8 cellular contexts compared by ENCODE assay signal in the genomic region with DNA sequence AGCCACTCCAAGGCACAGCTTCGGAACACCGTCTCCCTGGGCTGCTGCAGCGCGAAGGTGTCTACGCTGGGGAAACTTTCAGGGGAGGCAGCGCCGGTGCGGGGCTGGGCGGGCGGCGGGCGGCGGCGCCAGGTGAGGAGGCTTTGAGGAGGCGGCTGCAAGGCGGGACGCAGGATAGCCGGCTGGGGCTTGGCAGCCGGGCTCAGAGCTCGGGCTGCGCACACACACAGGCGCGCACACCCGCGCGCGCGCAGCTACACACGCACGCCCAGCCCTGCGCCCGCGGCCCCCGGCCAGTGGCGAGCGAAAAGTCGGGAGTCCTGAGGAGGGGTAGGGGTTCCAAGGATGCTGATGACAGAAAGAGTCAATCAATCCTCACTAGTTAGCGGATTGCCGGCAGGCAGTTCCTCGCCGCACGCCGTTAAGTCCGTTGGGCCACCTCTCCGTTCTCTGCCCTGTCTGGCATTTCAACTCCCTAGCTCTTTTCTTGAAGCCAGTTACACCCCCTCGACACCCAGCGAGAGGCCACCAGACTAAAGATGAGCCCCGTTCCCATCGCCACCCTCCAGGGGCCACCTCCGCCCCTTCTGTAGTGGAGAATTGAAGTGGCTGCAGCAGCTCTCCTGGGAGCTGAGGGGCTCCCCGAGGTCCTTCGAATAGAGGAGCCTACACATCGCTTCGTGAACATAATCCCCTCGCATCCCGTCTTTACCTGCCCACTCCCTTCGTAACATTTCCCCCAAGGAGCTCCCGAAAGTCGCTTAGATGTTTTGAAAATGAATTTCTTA. TPM values are rescaled to one million over a fixed set of nuclear protein-coding genes. Genes with fewer than 3 reads are reported as not detected.
A peak's percentile ranks its signal among the peaks of the same experiment; 100 is the strongest.
DNase-seq lines count a peak whose midpoint lies in the region; TF ChIP-seq lines count a peak whose summit lies in the region.

A gene (minus strand): TSS at position 228 of the 788 bp plus-strand sequence.

- H3K9me3 ChIP-seq in BLaER1: peaks cover 37% of the 10 kb centered on the region
- no peaks in the 10 kb centered on the region for H3K9me3 ChIP-seq in adipocyte (ENCODE audit: control insufficient read depth, low read length)
- no peaks in the 10 kb centered on the region for H3K9me3 ChIP-seq in testis
- H3K9me3 ChIP-seq in Karpas-422 (ENCODE audit: low read length): peaks cover 24% of the 10 kb centered on the region

- peak; percentile 79 for DNase-seq in NCI-H1105 (lab: John Stamatoyannopoulos, UW)
- no peak for DNase-seq in adipocyte (ENCODE audit: low read depth)
- DNase-seq in kidney glomerular epithelial cell (lab: John Stamatoyannopoulos, UW): peak; percentile 24
- DNase-seq in testis: peak; percentile 61
- no peak for DNase-seq in Karpas-422
- DNase-seq in SIG-M5 treated with dmso at 0.1 percent for 504 hours (lab: John Stamatoyannopoulos, UW; ENCODE audit: unreplicated experiment): no peak
- DNase-seq in activated naive CD4-positive, alpha-beta T cell treated with anti-CD3 and anti-CD28 coated beads, Interleukin-2, amount 50 U/mL, for 16 hours: no peak

- H3K9me2 ChIP-seq in Karpas-422 (replicated peaks; ENCODE audit: insufficient read depth, low read length): no peaks in the 10 kb centered on the region

- no peak for TF ChIP-seq CTCF in testis (IDR thresholded peaks at IDR 0.05)

- no peak for TF ChIP-seq POLR2A in testis (IDR thresholded peaks at IDR 0.05)

- no peaks in the 10 kb centered on the region for H3K36me3 ChIP-seq in BLaER1
- no peaks in the 10 kb centered on the region for H3K36me3 ChIP-seq in adipocyte (ENCODE audit: control insufficient read depth, insufficient read depth, low read length, severe bottlenecking)
- no peaks in the 10 kb centered on the region for H3K36me3 ChIP-seq in testis (ENCODE audit: low read depth, missing control alignments)
- no peaks in the 10 kb centered on the region for H3K36me3 ChIP-seq in Karpas-422 (ENCODE audit: insufficient read depth, low read length)

- 1 to 2% methylated on average over 19 to 39 of the region's 59 CpGs for WGBS in testis, 2 donors

- peak within 1 kb of the TSS; percentile 55 for H3K4me3 ChIP-seq in BLaER1
- H3K4me3 ChIP-seq in adipocyte (ENCODE audit: low read length): peak within 1 kb of the TSS; percentile 76
- peak within 1 kb of the TSS; percentile 46 to 69 for H3K4me3 ChIP-seq in testis
- H3K4me3 ChIP-seq in Karpas-422 (ENCODE audit: low read length): no peak within 1 kb of the TSS

- H3K27me3 ChIP-seq in BLaER1 (peaks cover 32% of the 10 kb centered on the region), adipocyte (replicated peaks; ENCODE audit: control insufficient read depth, insufficient read depth, low read length) (peaks cover 55% of the 10 kb centered on the region), testis (no peaks in the 10 kb centered on the region), Karpas-422 (ENCODE audit: low read length) (no peaks in the 10 kb centered on the region)

- H3K27ac ChIP-seq in BLaER1 (no peak within 1 kb of the TSS), testis (no peak within 1 kb of the TSS), Karpas-422 (ENCODE audit: low read length) (no peak within 1 kb of the TSS)

- H2AFZ ChIP-seq in Karpas-422 (ENCODE audit: low read length): no peak within 1 kb of the TSS

- H3K4me1 ChIP-seq in BLaER1 (no peaks in the 10 kb centered on the region), adipocyte (ENCODE audit: control insufficient read depth, insufficient read depth, low read length) (peaks cover 21% of the 10 kb centered on the region), testis (no peaks in the 10 kb centered on the region), Karpas-422 (ENCODE audit: low read length) (no peaks in the 10 kb centered on the region)

- H3K79me2 ChIP-seq in Karpas-422 (ENCODE audit: low read length): no peaks in the 10 kb centered on the region

- intact Hi-C loops in testis (cut with DNase I; ENCODE audit: low total_unique reads): no loop called here

- H4K20me1 ChIP-seq in BLaER1 (no peaks in the 10 kb centered on the region), Karpas-422 (ENCODE audit: insufficient read depth, low read depth, low read length) (no peaks in the 10 kb centered on the region)

- H3K9ac ChIP-seq in BLaER1 (no peak within 1 kb of the TSS), adipocyte (ENCODE audit: low read length) (no peak within 1 kb of the TSS), Karpas-422 (ENCODE audit: low read length) (no peak within 1 kb of the TSS)

- H3K4me2 ChIP-seq in BLaER1 (peak within 1 kb of the TSS; percentile 65), Karpas-422 (ENCODE audit: low read depth, low read length, poor library complexity, severe bottlenecking) (no peak within 1 kb of the TSS)

RNA-seq across cellular contexts. Expression of the gene that starts here (rescaled TPM):
- total RNA-seq in testis: 1 to 10 TPM; 1.9 to 2.7 TPM
- 3.9 TPM for polyA plus RNA-seq in testis (ENCODE audit: insufficient read depth, low read depth, low replicate concordance)
- total RNA-seq in Karpas-422 (2014; rRNA removed; shearing (Covaris generic); ENCODE audit: low replicate concordance): not detected in 2 replicates

Comparison
In these comparisons a context has a peak if more than half of its experiments do, and no peak if none do; other contexts are left out.
1. DNase-seq: peak in NCI-H1105 (single experiment), kidney glomerular epithelial cell (single experiment) and testis (single experiment); none in adipocyte (single experiment), Karpas-422 (single experiment), SIG-M5 treated with dmso at 0.1 percent for 504 hours (single experiment) and activated naive CD4-positive, alpha-beta T cell treated with anti-CD3 and anti-CD28 coated beads, Interleukin-2, amount 50 U/mL, for 16 hours (single experiment).